Comparison of ENCODE assay signal across 8 cellular contexts in the genomic region with DNA sequence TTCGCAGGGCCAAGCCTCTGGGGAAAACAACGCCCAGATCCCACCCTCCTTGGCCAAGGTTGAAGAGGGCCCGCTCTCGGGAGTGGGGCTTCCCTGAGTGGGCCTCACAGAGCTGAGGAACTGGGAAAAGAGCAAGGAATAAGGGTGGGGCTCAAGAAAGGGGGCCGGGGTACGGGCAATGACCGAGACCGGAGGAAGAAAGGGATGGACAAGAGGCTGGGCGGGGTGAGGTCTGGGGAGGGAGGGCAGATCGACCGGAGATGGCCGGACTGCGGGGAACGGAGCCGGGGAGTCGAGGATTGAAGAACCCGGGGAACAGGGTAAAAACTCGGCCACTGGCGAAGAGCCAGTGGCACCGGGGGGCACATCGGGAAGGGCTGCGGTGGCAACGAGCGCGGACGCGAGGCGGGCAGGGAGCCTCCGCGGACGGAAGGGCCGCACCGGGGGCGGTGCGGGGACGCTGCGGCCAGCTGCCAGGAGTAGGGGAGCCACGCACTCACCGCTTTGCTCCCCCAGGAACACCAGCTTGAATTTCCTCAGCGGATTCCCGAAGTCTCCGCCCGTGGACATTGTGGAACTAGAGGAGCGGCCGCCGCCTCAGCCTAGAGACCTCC.
A peak's percentile ranks its signal among the peaks of the same experiment; 100 is the strongest.
DNase-seq lines count a peak whose midpoint lies in the region; ATAC-seq lines count a peak whose summit lies in the region.

No MANE protein-coding gene starts in this region.

- peak; percentile 9 for DNase-seq in NK-92 treated with Interleukin-12 subunit alpha and Interleukin-12 subunit beta, amount 100 ng/mL, for 24 hours (lab: John Stamatoyannopoulos, UW)
- DNase-seq in NK-92 (lab: John Stamatoyannopoulos, UW; ENCODE audit: unreplicated experiment) = no peak
- peak; percentile 37 for DNase-seq in RPMI8226
- DNase-seq in caudate nucleus (lab: John Stamatoyannopoulos, UW) = peak in 31 of 61 donors; percentile 3 to 66 (median 37)
- DNase-seq in kidney tubule cell (ENCODE audit: low spot score) = peak; percentile 29
- DNase-seq in stimulated activated CD4-positive, alpha-beta T cell treated with anti-CD3 and anti-CD28 coated beads, Interleukin-4, amount 100 ng/mL, for 1 hour = peak; percentile 15
- no peak for DNase-seq in T-helper 9 cell

- H3K27ac ChIP-seq in caudate nucleus (ENCODE audit: low read depth, low read length) = peak overlapping the region; percentile 95

- ATAC-seq in HG02870 (IDR thresholded peaks at IDR 0.05; ENCODE audit: unreplicated experiment) = peak; percentile 1

Comparison
In these comparisons a context has a peak if more than half of its experiments do, and no peak if none do; other contexts are left out.
1. DNase-seq: peak in NK-92 treated with Interleukin-12 subunit alpha and Interleukin-12 subunit beta, amount 100 ng/mL, for 24 hours (single experiment), RPMI8226 (single experiment), caudate nucleus (31 of 61), kidney tubule cell (single experiment) and stimulated activated CD4-positive, alpha-beta T cell treated with anti-CD3 and anti-CD28 coated beads, Interleukin-4, amount 100 ng/mL, for 1 hour (single experiment); none in NK-92 (single experiment) and T-helper 9 cell (single experiment).